Comparison of ENCODE assay signal across 1 cellular context in the genomic region with DNA sequence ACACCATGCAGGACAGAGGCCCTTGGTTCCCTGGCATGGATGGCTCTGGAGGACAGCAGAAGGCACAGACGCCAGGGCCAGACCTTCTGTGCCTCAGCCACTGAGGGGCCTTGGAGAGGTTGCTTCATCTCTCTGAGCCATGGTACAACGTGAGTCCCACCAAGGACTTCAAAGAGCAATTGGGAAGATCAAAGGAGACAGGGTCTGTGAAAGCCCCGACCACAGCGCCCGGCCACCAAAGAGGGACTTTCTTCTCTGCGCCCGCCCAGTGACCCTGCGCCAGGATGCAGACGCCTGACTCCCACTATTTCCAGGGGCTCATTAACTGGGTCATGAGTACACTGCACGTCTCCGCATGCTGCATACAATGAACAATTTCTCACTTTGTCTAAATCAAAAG.
TF ChIP-seq lines count a peak whose summit lies in the region.

No MANE protein-coding gene starts in this region.

TF ChIP-seq in HepG2, 621 proteins besides CTCF, POLR2A, EP300 and RAD21 (continued from another document):
- TF ChIP-seq, protein P1, sequence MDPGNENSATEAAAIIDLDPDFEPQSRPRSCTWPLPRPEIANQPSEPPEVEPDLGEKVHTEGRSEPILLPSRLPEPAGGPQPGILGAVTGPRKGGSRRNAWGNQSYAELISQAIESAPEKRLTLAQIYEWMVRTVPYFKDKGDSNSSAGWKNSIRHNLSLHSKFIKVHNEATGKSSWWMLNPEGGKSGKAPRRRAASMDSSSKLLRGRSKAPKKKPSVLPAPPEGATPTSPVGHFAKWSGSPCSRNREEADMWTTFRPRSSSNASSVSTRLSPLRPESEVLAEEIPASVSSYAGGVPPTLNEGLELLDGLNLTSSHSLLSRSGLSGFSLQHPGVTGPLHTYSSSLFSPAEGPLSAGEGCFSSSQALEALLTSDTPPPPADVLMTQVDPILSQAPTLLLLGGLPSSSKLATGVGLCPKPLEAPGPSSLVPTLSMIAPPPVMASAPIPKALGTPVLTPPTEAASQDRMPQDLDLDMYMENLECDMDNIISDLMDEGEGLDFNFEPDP (CRISPR knock-in tag; conservative IDR thresholded peaks at IDR 0.05), result no peak
- TF ChIP-seq ZNF225 (CRISPR knock-in tag; IDR thresholded peaks at IDR 0.05), result no peak
- peak; percentile 32; the same call in 1 of the 2 replicates for TF ChIP-seq ZNF687 (CRISPR knock-in tag; IDR thresholded peaks at IDR 0.05)
- peak; percentile 56 for TF ChIP-seq BCL6 (CRISPR knock-in tag; IDR thresholded peaks at IDR 0.05)
- peak; percentile 63; the same call in 1 of the 2 replicates for TF ChIP-seq TCF7L2 (IDR thresholded peaks at IDR 0.05; ENCODE audit: low read depth, low read length)
- TF ChIP-seq NR2F2 (IDR thresholded peaks at IDR 0.05; ENCODE audit: borderline replicate concordance, low read depth), result peak; percentile 64; the same call in 1 of the 2 replicates
- 0 out of 2 replicates have a peak, but pooled peaks have one; percentile 19 for TF ChIP-seq SOX13 (IDR thresholded peaks at IDR 0.05)
- TF ChIP-seq SOX13 (CRISPR knock-in tag; conservative IDR thresholded peaks at IDR 0.05 in 1 of 2, IDR thresholded peaks at IDR 0.05 in 1 of 2), result no peak
- TF ChIP-seq HNRNPL (IDR thresholded peaks at IDR 0.05; ENCODE audit: low read depth, low read length), result 0 out of 2 replicates have a peak, but pooled peaks have one; percentile 54
- no peak for TF ChIP-seq ZNF7 (CRISPR knock-in tag; IDR thresholded peaks at IDR 0.05)
- peak; percentile 42; the same call in 1 of the 2 replicates for TF ChIP-seq TBX2 (CRISPR knock-in tag; IDR thresholded peaks at IDR 0.05; ENCODE audit: borderline replicate concordance)
- peak; percentile 58; the same call in 1 of the 2 replicates for TF ChIP-seq NR2F6 (IDR thresholded peaks at IDR 0.05)
- TF ChIP-seq NR2F6 (CRISPR knock-in tag; IDR thresholded peaks at IDR 0.05), result no peak
- TF ChIP-seq ZBTB7B (CRISPR knock-in tag; IDR thresholded peaks at IDR 0.05), result 0 out of 2 replicates have a peak, but pooled peaks have one; percentile 19
- 0 out of 2 replicates have a peak, but pooled peaks have one; percentile 22 for TF ChIP-seq KDM5B (CRISPR knock-in tag; IDR thresholded peaks at IDR 0.05; ENCODE audit: borderline replicate concordance)
- TF ChIP-seq ZNF317 (CRISPR knock-in tag; IDR thresholded peaks at IDR 0.05), result peak; percentile 95
- TF ChIP-seq XRCC5 (optimal IDR thresholded peaks at IDR 0.05; ENCODE audit: low read length), result peak; percentile 43
- TF ChIP-seq MED8 (CRISPR knock-in tag; IDR thresholded peaks at IDR 0.05; ENCODE audit: insufficient replicate concordance), result peak; percentile 47
- TF ChIP-seq CEBPB (IDR thresholded peaks at IDR 0.05; ENCODE audit: borderline replicate concordance, low read depth, low read length), result peak; percentile 70; the same call in 1 of the 2 replicates
- TF ChIP-seq ZNF609 (CRISPR knock-in tag; IDR thresholded peaks at IDR 0.05; ENCODE audit: borderline replicate concordance), result peak; percentile 34; the same call in 1 of the 2 replicates
- peak; percentile 64; the same call in 1 of the 2 replicates for TF ChIP-seq NCOR1 (IDR thresholded peaks at IDR 0.05; ENCODE audit: borderline replicate concordance, low read length)
- no peak for TF ChIP-seq SOX6 (IDR thresholded peaks at IDR 0.05)
- peak; percentile 49; the same call in 1 of the 2 replicates for TF ChIP-seq SOX6 (CRISPR knock-in tag; IDR thresholded peaks at IDR 0.05)
- TF ChIP-seq HNF1A (IDR thresholded peaks at IDR 0.05; ENCODE audit: low read depth), result no peak
- peak; percentile 34; the same call in 1 of the 2 replicates for TF ChIP-seq HNF1A (CRISPR knock-in tag; IDR thresholded peaks at IDR 0.05; ENCODE audit: borderline replicate concordance)
- no peak for TF ChIP-seq ZNF350 (CRISPR knock-in tag; IDR thresholded peaks at IDR 0.05; ENCODE audit: borderline replicate concordance, low read depth)
- TF ChIP-seq, protein P2, sequence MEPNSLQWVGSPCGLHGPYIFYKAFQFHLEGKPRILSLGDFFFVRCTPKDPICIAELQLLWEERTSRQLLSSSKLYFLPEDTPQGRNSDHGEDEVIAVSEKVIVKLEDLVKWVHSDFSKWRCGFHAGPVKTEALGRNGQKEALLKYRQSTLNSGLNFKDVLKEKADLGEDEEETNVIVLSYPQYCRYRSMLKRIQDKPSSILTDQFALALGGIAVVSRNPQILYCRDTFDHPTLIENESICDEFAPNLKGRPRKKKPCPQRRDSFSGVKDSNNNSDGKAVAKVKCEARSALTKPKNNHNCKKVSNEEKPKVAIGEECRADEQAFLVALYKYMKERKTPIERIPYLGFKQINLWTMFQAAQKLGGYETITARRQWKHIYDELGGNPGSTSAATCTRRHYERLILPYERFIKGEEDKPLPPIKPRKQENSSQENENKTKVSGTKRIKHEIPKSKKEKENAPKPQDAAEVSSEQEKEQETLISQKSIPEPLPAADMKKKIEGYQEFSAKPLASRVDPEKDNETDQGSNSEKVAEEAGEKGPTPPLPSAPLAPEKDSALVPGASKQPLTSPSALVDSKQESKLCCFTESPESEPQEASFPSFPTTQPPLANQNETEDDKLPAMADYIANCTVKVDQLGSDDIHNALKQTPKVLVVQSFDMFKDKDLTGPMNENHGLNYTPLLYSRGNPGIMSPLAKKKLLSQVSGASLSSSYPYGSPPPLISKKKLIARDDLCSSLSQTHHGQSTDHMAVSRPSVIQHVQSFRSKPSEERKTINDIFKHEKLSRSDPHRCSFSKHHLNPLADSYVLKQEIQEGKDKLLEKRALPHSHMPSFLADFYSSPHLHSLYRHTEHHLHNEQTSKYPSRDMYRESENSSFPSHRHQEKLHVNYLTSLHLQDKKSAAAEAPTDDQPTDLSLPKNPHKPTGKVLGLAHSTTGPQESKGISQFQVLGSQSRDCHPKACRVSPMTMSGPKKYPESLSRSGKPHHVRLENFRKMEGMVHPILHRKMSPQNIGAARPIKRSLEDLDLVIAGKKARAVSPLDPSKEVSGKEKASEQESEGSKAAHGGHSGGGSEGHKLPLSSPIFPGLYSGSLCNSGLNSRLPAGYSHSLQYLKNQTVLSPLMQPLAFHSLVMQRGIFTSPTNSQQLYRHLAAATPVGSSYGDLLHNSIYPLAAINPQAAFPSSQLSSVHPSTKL (CRISPR knock-in tag; IDR thresholded peaks at IDR 0.05), result peak; percentile 44; the same call in 1 of the 2 replicates
- TF ChIP-seq NKX3-1 (CRISPR knock-in tag; IDR thresholded peaks at IDR 0.05), result no peak
- peak; percentile 64; the same call in 1 of the 2 replicates for TF ChIP-seq ZBTB34 (CRISPR knock-in tag; IDR thresholded peaks at IDR 0.05)
- TF ChIP-seq RARA (CRISPR knock-in tag; IDR thresholded peaks at IDR 0.05), result peak; percentile 75
